ENCODE assay signal across 18 cellular contexts in genomic region chr9:133461975-133462374, GRCh38. TPM values are rescaled to one million over a fixed set of nuclear protein-coding genes. Genes with fewer than 3 reads are reported as not detected.
DNase-seq lines count a peak whose midpoint lies in the region; ATAC-seq, FAIRE-seq and TF ChIP-seq lines count a peak whose summit lies in the region.
"Had no signal": no experiment of that assay in that cellular context is flagged by ENCODE, and none has a peak within 500 bp of the region (broad histone marks: within the 10 kb centered on the region; RNA-seq: fewer than 3 reads in every experiment).

No MANE protein-coding gene starts in this region.

- no peaks in the 10 kb centered on the region for H3K27me3 ChIP-seq in right cardiac atrium (ENCODE audit: control insufficient read depth, insufficient read depth)
- H3K27me3 ChIP-seq in right atrium auricular region, result no peaks in the 10 kb centered on the region
- no peaks in the 10 kb centered on the region; a peak in 1 of 5 replicates for H3K27me3 ChIP-seq in HepG2 (ENCODE audit: control insufficient read depth in 1 of 2, insufficient read depth in 2 of 2, low read length in 2 of 2)
- H3K27me3 ChIP-seq: cardiac muscle cell had no signal

- H3K27me3 Mint-ChIP-seq in WTC11 (ENCODE audit: low read depth), result no peaks in the 10 kb centered on the region
- H3K27me3 Mint-ChIP-seq in type B pancreatic cell, result no peaks in the 10 kb centered on the region
- H3K27me3 Mint-ChIP-seq: stimulated activated naive CD8-positive, alpha-beta T cell treated with anti-CD3 and anti-CD28 coated beads, Interleukin-15, amount 100 ng/mL, for 72 hours had no signal

- TF ChIP-seq CTCF in right atrium auricular region (IDR thresholded peaks at IDR 0.05) (no peak), WTC11 (IDR thresholded peaks at IDR 0.05) (no peak), HepG2 (CRISPR knock-in tag; IDR thresholded peaks at IDR 0.05) (peak; percentile 49), type B pancreatic cell (conservative IDR thresholded peaks at IDR 0.05) (no peak)

- CTCF ChIA-PET in WTC11 (lab: Charles Lee) (interaction anchor here (1.3 to 3.3 kb wide), 2 partner anchors 25 to 40 kb away, joined by 6 to 25 read pairs; partner anchors contain the start of gene ADAMTS13), HepG2 (lab: Yijun Ruan, JAX; ENCODE audit: low intra/inter-chr PET ratio, low total read pairs) (interaction anchor here (1.7 kb wide), 1 partner anchor 25 kb away, joined by 4 read pairs; no protein-coding TSS in a partner anchor)

- DNase-seq in right cardiac atrium (peak in 2 of 3 donors; percentile 19 to 39), right atrium auricular region (ENCODE audit: low spot score) (no peak), WTC11 (ENCODE audit: low spot score) (peak; percentile 10), HepG2 (ENCODE audit: low spot score) (peak; percentile 42), type B pancreatic cell (ENCODE audit: extremely low spot score, unreplicated experiment) (no peak), NCI-H82 (lab: John Stamatoyannopoulos, UW) (no peak), LoVo (ENCODE audit: low spot score) (no peak)
- DNase-seq: activated CD4-positive, alpha-beta T cell treated with anti-CD3 and anti-CD28 coated beads, Interleukin-2, amount 50 U/mL, for 48 hours; activated T-cell treated with anti-CD3 and anti-CD28 coated beads, Interleukin-2, amount 50 U/mL, for 48 hours; effector memory CD4-positive, alpha-beta T cell; natural killer cell; NCI-H1930; NCI-H524; stimulated activated naive CD8-positive, alpha-beta T cell treated with anti-CD3 and anti-CD28 coated beads, Interleukin-15, amount 100 ng/mL, for 72 hours had no signal

- H3K4me1 Mint-ChIP-seq in WTC11 (peaks cover 31% of the 10 kb centered on the region), type B pancreatic cell (ENCODE audit: unreplicated experiment) (peaks cover 9% of the 10 kb centered on the region)

- H3K27ac ChIP-seq in right cardiac atrium (ENCODE audit: low read length), result no peak overlapping the region
- H3K27ac ChIP-seq in right atrium auricular region, result no peak overlapping the region
- H3K27ac ChIP-seq in HepG2 (ENCODE audit: extremely low read length, insufficient read depth, low read length), result peak overlapping the region; percentile 99
- H3K27ac ChIP-seq: A549 had no signal

- peak overlapping the region; percentile 99 for H3K4me2 ChIP-seq in HepG2 (ENCODE audit: low read depth, low read length)
- H3K4me2 ChIP-seq: A549 had no signal

- TF ChIP-seq RAD21 in HepG2 (CRISPR knock-in tag; IDR thresholded peaks at IDR 0.05), result no peak

- POLR2A ChIA-PET in WTC11 (lab: Charles Lee) (no interaction called here), HepG2 (lab: Yijun Ruan, JAX) (interaction anchor here (1.6 kb wide), 1 partner anchor 87 kb away, joined by 3 read pairs; no protein-coding TSS in a partner anchor)

- H3K9ac ChIP-seq in HepG2 (ENCODE audit: insufficient read depth, low read depth, low read length), result no peak overlapping the region

- peaks cover 4% of the 10 kb centered on the region; the same call in 1 of the 2 replicates for H3K36me3 Mint-ChIP-seq in WTC11
- H3K36me3 Mint-ChIP-seq in type B pancreatic cell, result no peaks in the 10 kb centered on the region
- H3K36me3 Mint-ChIP-seq: natural killer cell had no signal

- H3K9me3 Mint-ChIP-seq in WTC11 (no peaks in the 10 kb centered on the region), type B pancreatic cell (no peaks in the 10 kb centered on the region)
- H3K9me3 Mint-ChIP-seq: natural killer cell; stimulated activated naive CD8-positive, alpha-beta T cell treated with anti-CD3 and anti-CD28 coated beads, Interleukin-15, amount 100 ng/mL, for 72 hours had no signal

- peaks cover 14% of the 10 kb centered on the region for H3K79me2 ChIP-seq in HepG2 (ENCODE audit: insufficient read depth, low read length)

- H4K20me1 ChIP-seq in HepG2 (ENCODE audit: insufficient read depth, low read length), result no peaks in the 10 kb centered on the region; the same call in 1 of the 2 replicates

- H3K27ac Mint-ChIP-seq in WTC11 (no peak overlapping the region), type B pancreatic cell (peak overlapping the region; percentile 92)
- H3K27ac Mint-ChIP-seq: stimulated activated naive CD8-positive, alpha-beta T cell treated with anti-CD3 and anti-CD28 coated beads, Interleukin-15, amount 100 ng/mL, for 72 hours had no signal

- intact Hi-C loops in right cardiac atrium (cut with DNase I) (loop anchor here in 1 of 4 donors (10.0 kb wide), 1 partner anchor 47 kb away; the partner anchor contains the start of gene REXO4), HepG2 (cut with micrococcal nuclease; ENCODE audit: unreplicated experiment) (no loop called here)

- H3K4me3 ChIP-seq in right cardiac atrium (ENCODE audit: low read length) (no peak overlapping the region), right atrium auricular region (no peak overlapping the region), HepG2 (replicated peaks in 1 of 3; ENCODE audit: insufficient read depth in 1 of 3, low read depth in 2 of 3, low read length in 3 of 3) (peak overlapping the region in 1 of 3 experiments; percentile 89; a peak in 1 of 6 replicates)
- H3K4me3 ChIP-seq: A549, cardiac muscle cell had no signal

- in situ Hi-C loops in HepG2 (cut with HindIII; ENCODE audit: extremely low pct_ligation_motif_present, low pct_unique_long_range_greater_than_20kb), result no loop called here

- 74% methylated on average over 4 of the region's 4 CpGs for WGBS in right cardiac atrium
- 45% methylated on average over 3 of the region's 4 CpGs for WGBS in HepG2 (ENCODE audit: low lambda C conversion rate)

- H3K9me3 ChIP-seq in right cardiac atrium (ENCODE audit: control insufficient read depth, low read length), result no peaks in the 10 kb centered on the region
- no peaks in the 10 kb centered on the region for H3K9me3 ChIP-seq in right atrium auricular region
- H3K9me3 ChIP-seq in HepG2 (ENCODE audit: low read length), result no peaks in the 10 kb centered on the region
- H3K9me3 ChIP-seq: A549 had no signal

- H3K4me1 ChIP-seq in right cardiac atrium (ENCODE audit: control insufficient read depth, insufficient read depth, low read length) (peaks cover 3% of the 10 kb centered on the region), right atrium auricular region (peaks cover 0 to 19% of the 10 kb centered on the region in 2 donors), HepG2 (ENCODE audit: insufficient read depth, low read length) (peaks cover 46% of the 10 kb centered on the region)

- ATAC-seq in right cardiac atrium (no peak), WTC11 (no peak), HepG2 (no peak), GM21723 (IDR thresholded peaks at IDR 0.05; ENCODE audit: unreplicated experiment) (no peak)
- ATAC-seq: A549; natural killer cell; Panc1; stimulated activated naive CD8-positive, alpha-beta T cell treated with anti-CD3 and anti-CD28 coated beads, Interleukin-15, amount 100 ng/mL, for 72 hours had no signal

- no peak overlapping the region for H2AFZ ChIP-seq in HepG2 (ENCODE audit: low read length)

- no TSS peak for BruUV-seq in HepG2 (replicated peaks; lab: Mats Ljungman, UMichigan)

- peak; percentile 44 for FAIRE-seq in HepG2 (lab: Jason Lieb, UNC)
- FAIRE-seq: A549 had no signal

- no peak overlapping the region for H3K4me3 Mint-ChIP-seq in WTC11
- peak overlapping the region; percentile 92 for H3K4me3 Mint-ChIP-seq in type B pancreatic cell
- H3K4me3 Mint-ChIP-seq: stimulated activated naive CD8-positive, alpha-beta T cell treated with anti-CD3 and anti-CD28 coated beads, Interleukin-15, amount 100 ng/mL, for 72 hours had no signal

- TF ChIP-seq POLR2A in HepG2 (IDR thresholded peaks at IDR 0.05; ENCODE audit: insufficient read depth in 1 of 2, low read depth in 2 of 2, low read length in 2 of 2), result no peak

- H3K36me3 ChIP-seq in right atrium auricular region (no peaks in the 10 kb centered on the region), HepG2 (replicated peaks in 1 of 2; ENCODE audit: control insufficient read depth in 1 of 2, insufficient read depth in 2 of 2, low read length in 2 of 2) (peaks cover 5 to 14% of the 10 kb centered on the region in 2 experiments; a peak in 3 of 5 replicates)
- H3K36me3 ChIP-seq: cardiac muscle cell had no signal

- TF ChIP-seq EP300 in HepG2 (IDR thresholded peaks at IDR 0.05; ENCODE audit: low read depth in 2 of 2, low read length in 2 of 2) (no peak), HepG2 (CRISPR knock-in tag; IDR thresholded peaks at IDR 0.05; ENCODE audit: borderline replicate concordance) (no peak)

RNA-seq across cellular contexts. Expression of gene CACFD1, which starts 2.2 kb away (rescaled TPM):
- total RNA-seq in right cardiac atrium, result 10 to 100 TPM; 10.8 to 13.9 (median 13.8) TPM
- 12.8 TPM for polyA plus RNA-seq in right cardiac atrium
- 10 to 100 TPM; 11.9 to 12.4 TPM for total RNA-seq in right atrium auricular region
- 22.5 to 38.7 TPM (median 29.5 TPM) in 3 replicates for total RNA-seq in WTC11 (2021)
- total RNA-seq in HepG2 (2016; rRNA removed; fragmentation: Illumina TruSeq; extraction: Trizol), result 8.2 and 13.8 TPM in 2 replicates
- 3.2 and 3.9 TPM in 2 replicates for total RNA-seq in HepG2 (2016; cell fraction: cytosol; rRNA removed; fragmentation: Illumina TruSeq; extraction: Trizol; ENCODE audit: low read depth)
- 7.9 and 15.6 TPM in 2 replicates for total RNA-seq in HepG2 (2016; cell fraction: insoluble cytoplasmic fraction; rRNA removed; fragmentation: Illumina TruSeq; extraction: Trizol)
- total RNA-seq in HepG2 (2016; cell fraction: membrane; rRNA removed; fragmentation: Illumina TruSeq; extraction: Trizol), result 10.0 and 11.4 TPM in 2 replicates
- total RNA-seq in HepG2 (2016; cell fraction: nucleus; rRNA removed; fragmentation: Illumina TruSeq; extraction: Trizol), result 12.1 and 14.4 TPM in 2 replicates
- polyA plus RNA-seq in HepG2 (2011; rRNA removed), result 14.6 and 21.3 TPM in 2 replicates
- 13.1 and 15.4 TPM in 2 replicates for polyA plus RNA-seq in HepG2 (2011; cell fraction: cytosol; rRNA removed)
- polyA plus RNA-seq in HepG2 (2011; cell fraction: nucleus; rRNA removed), result 33.2 and 35.5 TPM in 2 replicates
- polyA plus RNA-seq in HepG2 (2012), result 12.0 and 17.4 TPM in 2 replicates
- polyA plus RNA-seq in HepG2 (2016; cell fraction: cytosol; fragmentation: Illumina TruSeq; extraction: Trizol; ENCODE audit: low read depth), result 3.2 and 4.4 TPM in 2 replicates
- 8.6 and 9.0 TPM in 2 replicates for polyA plus RNA-seq in HepG2 (2016; cell fraction: insoluble cytoplasmic fraction; fragmentation: Illumina TruSeq; extraction: Trizol; ENCODE audit: low read depth)
- polyA plus RNA-seq in HepG2 (2016; cell fraction: membrane; fragmentation: Illumina TruSeq; extraction: Trizol; ENCODE audit: low read depth), result 8.8 and 9.3 TPM in 2 replicates
- polyA plus RNA-seq in HepG2 (2016; cell fraction: nucleus; fragmentation: Illumina TruSeq; extraction: Trizol; ENCODE audit: insufficient read depth, low read depth), result 20.0 and 22.0 TPM in 2 replicates
- 8.1 and 55.0 TPM in 2 replicates for polyA minus RNA-seq in HepG2 (2011; rRNA and poly(A)+ RNA removed; ENCODE audit: low replicate concordance)
- 7.1 and 8.0 TPM in 2 replicates for polyA minus RNA-seq in HepG2 (2011; cell fraction: cytosol; rRNA and poly(A)+ RNA removed)
- 25.4 and 28.7 TPM in 2 replicates for polyA minus RNA-seq in HepG2 (2011; cell fraction: nucleus; rRNA and poly(A)+ RNA removed)
- 45.6 and 51.9 TPM in 2 replicates for total RNA-seq in type B pancreatic cell (ENCODE audit: low replicate concordance)

RNA-seq across cellular contexts. Expression of gene SLC2A6, which starts 16.9 kb away (rescaled TPM):
- 1 to 10 TPM; 1.7 to 4.0 (median 3.6) TPM for total RNA-seq in right cardiac atrium
- 3.7 TPM for polyA plus RNA-seq in right cardiac atrium
- 1 to 10 TPM; 4.3 to 5.2 TPM for total RNA-seq in right atrium auricular region
- total RNA-seq in WTC11 (2021), result 13.4 to 16.6 TPM (median 14.2 TPM) in 3 replicates
- 6.3 and 15.0 TPM in 2 replicates for total RNA-seq in HepG2 (2016; rRNA removed; fragmentation: Illumina TruSeq; extraction: Trizol)
- 1.8 and 2.0 TPM in 2 replicates for total RNA-seq in HepG2 (2016; cell fraction: cytosol; rRNA removed; fragmentation: Illumina TruSeq; extraction: Trizol; ENCODE audit: low read depth)
- total RNA-seq in HepG2 (2016; cell fraction: insoluble cytoplasmic fraction; rRNA removed; fragmentation: Illumina TruSeq; extraction: Trizol), result 5.3 and 14.9 TPM in 2 replicates
- 4.5 and 4.6 TPM in 2 replicates for total RNA-seq in HepG2 (2016; cell fraction: membrane; rRNA removed; fragmentation: Illumina TruSeq; extraction: Trizol)
- total RNA-seq in HepG2 (2016; cell fraction: nucleus; rRNA removed; fragmentation: Illumina TruSeq; extraction: Trizol), result 16.5 and 16.8 TPM in 2 replicates
- polyA plus RNA-seq in HepG2 (2011; rRNA removed), result 4.1 and 9.1 TPM in 2 replicates
- 5.0 and 5.7 TPM in 2 replicates for polyA plus RNA-seq in HepG2 (2011; cell fraction: cytosol; rRNA removed)
- polyA plus RNA-seq in HepG2 (2011; cell fraction: nucleus; rRNA removed), result 7.2 and 12.6 TPM in 2 replicates
- polyA plus RNA-seq in HepG2 (2012), result 2.1 and 4.5 TPM in 2 replicates
- 1.7 and 2.0 TPM in 2 replicates for polyA plus RNA-seq in HepG2 (2016; cell fraction: cytosol; fragmentation: Illumina TruSeq; extraction: Trizol; ENCODE audit: low read depth)
- 4.0 and 5.0 TPM in 2 replicates for polyA plus RNA-seq in HepG2 (2016; cell fraction: insoluble cytoplasmic fraction; fragmentation: Illumina TruSeq; extraction: Trizol; ENCODE audit: low read depth)
- polyA plus RNA-seq in HepG2 (2016; cell fraction: membrane; fragmentation: Illumina TruSeq; extraction: Trizol; ENCODE audit: low read depth), result 2.7 and 3.1 TPM in 2 replicates
- 22.0 and 22.4 TPM in 2 replicates for polyA plus RNA-seq in HepG2 (2016; cell fraction: nucleus; fragmentation: Illumina TruSeq; extraction: Trizol; ENCODE audit: insufficient read depth, low read depth)
- 16.3 and 18.5 TPM in 2 replicates for polyA minus RNA-seq in HepG2 (2011; rRNA and poly(A)+ RNA removed; ENCODE audit: low replicate concordance)
- 6.5 and 7.4 TPM in 2 replicates for polyA minus RNA-seq in HepG2 (2011; cell fraction: cytosol; rRNA and poly(A)+ RNA removed)
- 9.1 and 12.8 TPM in 2 replicates for polyA minus RNA-seq in HepG2 (2011; cell fraction: nucleus; rRNA and poly(A)+ RNA removed)
- total RNA-seq in type B pancreatic cell (ENCODE audit: low replicate concordance), result 8.2 and 9.7 TPM in 2 replicates

RNA-seq across cellular contexts. Expression of gene ADAMTS13, which starts 39.8 kb away (rescaled TPM):
- total RNA-seq in right cardiac atrium (1 to 10 TPM; 2.1 to 4.1 (median 3.5) TPM), right atrium auricular region (1 to 10 TPM; 2.0 to 2.4 TPM), WTC11 (2021) (12.0 to 16.4 TPM (median 15.9 TPM) in 3 replicates), HepG2 (2016; rRNA removed; fragmentation: Illumina TruSeq; extraction: Trizol) (0.69 and 0.91 TPM in 2 replicates), type B pancreatic cell (ENCODE audit: low replicate concordance) (4.4 and 12.9 TPM in 2 replicates)
- polyA plus RNA-seq in right cardiac atrium (4.6 TPM), HepG2 (2011; rRNA removed) (4.5 and 5.0 TPM in 2 replicates)
- total RNA-seq in HepG2 (2016; cell fraction: cytosol; rRNA removed; fragmentation: Illumina TruSeq; extraction: Trizol; ENCODE audit: low read depth), result 0.26 and 0.30 TPM in 2 replicates
- total RNA-seq in HepG2 (2016; cell fraction: insoluble cytoplasmic fraction; rRNA removed; fragmentation: Illumina TruSeq; extraction: Trizol), result 0.22 and 0.91 TPM in 2 replicates
- 0.21 and 0.37 TPM in 2 replicates for total RNA-seq in HepG2 (2016; cell fraction: membrane; rRNA removed; fragmentation: Illumina TruSeq; extraction: Trizol)
- total RNA-seq in HepG2 (2016; cell fraction: nucleus; rRNA removed; fragmentation: Illumina TruSeq; extraction: Trizol), result 0.78 and 1.4 TPM in 2 replicates
- polyA plus RNA-seq in HepG2 (2011; cell fraction: cytosol; rRNA removed), result 1.2 and 2.2 TPM in 2 replicates
- polyA plus RNA-seq in HepG2 (2011; cell fraction: nucleus; rRNA removed), result 35.9 and 63.7 TPM in 2 replicates
- polyA plus RNA-seq in HepG2 (2012), result 1.4 and 2.0 TPM in 2 replicates
- 0.12 and 0.16 TPM in 2 replicates for polyA plus RNA-seq in HepG2 (2016; cell fraction: cytosol; fragmentation: Illumina TruSeq; extraction: Trizol; ENCODE audit: low read depth)
- polyA plus RNA-seq in HepG2 (2016; cell fraction: insoluble cytoplasmic fraction; fragmentation: Illumina TruSeq; extraction: Trizol; ENCODE audit: low read depth), result 0.48 and 0.73 TPM in 2 replicates
- polyA plus RNA-seq in HepG2 (2016; cell fraction: membrane; fragmentation: Illumina TruSeq; extraction: Trizol; ENCODE audit: low read depth), result 0.14 and 0.23 TPM in 2 replicates
- polyA plus RNA-seq in HepG2 (2016; cell fraction: nucleus; fragmentation: Illumina TruSeq; extraction: Trizol; ENCODE audit: insufficient read depth, low read depth), result 4.6 TPM in 2 replicates
- polyA minus RNA-seq in HepG2 (2011; rRNA and poly(A)+ RNA removed; ENCODE audit: low replicate concordance), result 0.75 and 1.4 TPM in 2 replicates
- 0.30 and 0.62 TPM in 2 replicates for polyA minus RNA-seq in HepG2 (2011; cell fraction: cytosol; rRNA and poly(A)+ RNA removed)
- 2.4 and 3.1 TPM in 2 replicates for polyA minus RNA-seq in HepG2 (2011; cell fraction: nucleus; rRNA and poly(A)+ RNA removed)

RNA-seq across cellular contexts. Expression of gene REXO4, which starts 44.2 kb away (rescaled TPM):
- total RNA-seq in right cardiac atrium (10 to 100 TPM; 11.9 to 16.3 (median 15.0) TPM), right atrium auricular region (10 to 100 TPM; 13.4 to 13.8 TPM), WTC11 (2021) (33.0 to 38.6 TPM (median 36.3 TPM) in 3 replicates), HepG2 (2016; rRNA removed; fragmentation: Illumina TruSeq; extraction: Trizol) (30.4 and 32.9 TPM in 2 replicates), type B pancreatic cell (ENCODE audit: low replicate concordance) (26.5 and 28.9 TPM in 2 replicates)
- polyA plus RNA-seq in right cardiac atrium (10.5 TPM), HepG2 (2011; rRNA removed) (18.5 and 20.2 TPM in 2 replicates)
- 13.1 and 13.7 TPM in 2 replicates for total RNA-seq in HepG2 (2016; cell fraction: cytosol; rRNA removed; fragmentation: Illumina TruSeq; extraction: Trizol; ENCODE audit: low read depth)
- 30.5 and 30.8 TPM in 2 replicates for total RNA-seq in HepG2 (2016; cell fraction: insoluble cytoplasmic fraction; rRNA removed; fragmentation: Illumina TruSeq; extraction: Trizol)
- total RNA-seq in HepG2 (2016; cell fraction: membrane; rRNA removed; fragmentation: Illumina TruSeq; extraction: Trizol), result 26.1 and 26.5 TPM in 2 replicates
- total RNA-seq in HepG2 (2016; cell fraction: nucleus; rRNA removed; fragmentation: Illumina TruSeq; extraction: Trizol), result 13.7 and 15.5 TPM in 2 replicates
- polyA plus RNA-seq in HepG2 (2011; cell fraction: cytosol; rRNA removed), result 20.6 and 24.2 TPM in 2 replicates
- polyA plus RNA-seq in HepG2 (2011; cell fraction: nucleus; rRNA removed), result 13.1 and 13.9 TPM in 2 replicates
- polyA plus RNA-seq in HepG2 (2012), result 18.4 and 20.8 TPM in 2 replicates
- polyA plus RNA-seq in HepG2 (2016; cell fraction: cytosol; fragmentation: Illumina TruSeq; extraction: Trizol; ENCODE audit: low read depth), result 13.2 and 14.9 TPM in 2 replicates
- 40.1 and 41.2 TPM in 2 replicates for polyA plus RNA-seq in HepG2 (2016; cell fraction: insoluble cytoplasmic fraction; fragmentation: Illumina TruSeq; extraction: Trizol; ENCODE audit: low read depth)
- 23.2 and 24.3 TPM in 2 replicates for polyA plus RNA-seq in HepG2 (2016; cell fraction: membrane; fragmentation: Illumina TruSeq; extraction: Trizol; ENCODE audit: low read depth)
- 25.0 and 27.5 TPM in 2 replicates for polyA plus RNA-seq in HepG2 (2016; cell fraction: nucleus; fragmentation: Illumina TruSeq; extraction: Trizol; ENCODE audit: insufficient read depth, low read depth)
- polyA minus RNA-seq in HepG2 (2011; rRNA and poly(A)+ RNA removed; ENCODE audit: low replicate concordance), result 29.1 and 46.3 TPM in 2 replicates
- polyA minus RNA-seq in HepG2 (2011; cell fraction: cytosol; rRNA and poly(A)+ RNA removed), result 14.4 and 15.3 TPM in 2 replicates
- polyA minus RNA-seq in HepG2 (2011; cell fraction: nucleus; rRNA and poly(A)+ RNA removed), result 16.2 TPM in 2 replicates

Comparison
In these comparisons a context has a peak if more than half of its experiments do, and no peak if none do; other contexts are left out.
1. DNase-seq: peak in right cardiac atrium (2 of 3), WTC11 (single experiment) and HepG2 (single experiment); none in right atrium auricular region (single experiment), type B pancreatic cell (single experiment), NCI-H82 (single experiment) and LoVo (single experiment).